In genomic region chr3:129482721-129483120, GRCh38 we compare ENCODE assay signal across 13 cellular contexts. TPM values are rescaled to one million over a fixed set of nuclear protein-coding genes. Genes with fewer than 3 reads are reported as not detected.
DNase-seq lines count a peak whose midpoint lies in the region; ATAC-seq, FAIRE-seq and TF ChIP-seq lines count a peak whose summit lies in the region.
"Had no signal": no experiment of that assay in that cellular context is flagged by ENCODE, and none has a peak within 500 bp of the region (broad histone marks: within the 10 kb centered on the region; RNA-seq: fewer than 3 reads in every experiment).

No MANE protein-coding gene starts in this region.

- peak overlapping the region; percentile 54 for H3K27ac ChIP-seq in CD4-positive, alpha-beta memory T cell (ENCODE audit: low read depth, low read length)
- no peak overlapping the region for H3K27ac ChIP-seq in HCT116 (ENCODE audit: low read depth, low read length)
- no peak overlapping the region for H3K27ac ChIP-seq in GM12878 (ENCODE audit: control insufficient read depth, insufficient read depth)
- no peak overlapping the region for H3K27ac ChIP-seq in naive thymus-derived CD4-positive, alpha-beta T cell (ENCODE audit: low read depth, low read length)
- H3K27ac ChIP-seq in colonic mucosa: no peak overlapping the region

- H3K9ac ChIP-seq in HCT116 (ENCODE audit: low read length): no peak overlapping the region
- no peak overlapping the region for H3K9ac ChIP-seq in GM12878 (ENCODE audit: control insufficient read depth, insufficient read depth, low read length)
- no peak overlapping the region for H3K9ac ChIP-seq in colonic mucosa (ENCODE audit: low read depth in 2 of 2, low read length in 2 of 2)

- no peak; the same call in 1 of the 2 replicates for TF ChIP-seq RAD21 in HCT116 (IDR thresholded peaks at IDR 0.05; ENCODE audit: low read depth)
- no peak for TF ChIP-seq RAD21 in GM12878 (IDR thresholded peaks at IDR 0.05; ENCODE audit: insufficient read depth, low read depth, low read length)

- H3K9me3 ChIP-seq in CD4-positive, alpha-beta memory T cell (ENCODE audit: control insufficient read depth in 1 of 2, low read length in 2 of 2): no peaks in the 10 kb centered on the region
- H3K9me3 ChIP-seq in HCT116 (ENCODE audit: control insufficient read depth in 1 of 2, insufficient read depth in 1 of 2, low read depth in 1 of 2, low read length in 2 of 2): no peaks in the 10 kb centered on the region
- H3K9me3 ChIP-seq in GM12878 (replicated peaks; ENCODE audit: control insufficient read depth, insufficient read depth, low read length): no peaks in the 10 kb centered on the region
- H3K9me3 ChIP-seq in naive thymus-derived CD4-positive, alpha-beta T cell (ENCODE audit: control insufficient read depth in 2 of 3, low read length in 3 of 3): no peaks in the 10 kb centered on the region
- no peaks in the 10 kb centered on the region for H3K9me3 ChIP-seq in colonic mucosa

- in situ Hi-C loops in GM12878 (cut with MboI): no loop called here

- no peak for DNase-seq in CD4-positive, alpha-beta memory T cell
- DNase-seq in HCT116 (ENCODE audit: low read depth, low spot score): no peak
- DNase-seq in GM12878 (ENCODE audit: low read depth, low spot score): no peak
- no peak for DNase-seq in naive thymus-derived CD4-positive, alpha-beta T cell
- no peak for DNase-seq in C1 segment of cervical spinal cord (lab: John Stamatoyannopoulos, UW)
- DNase-seq in colonic mucosa: no peak
- DNase-seq in posterior vena cava (ENCODE audit: low spot score): no peak
- DNase-seq: activated CD4-positive, alpha-beta T cell treated with anti-CD3 and anti-CD28 coated beads, Interleukin-2, amount 50 U/mL, for 4 hours; small intestine had no signal

- peak overlapping the region in 6 of 7 donors; percentile 77 to 98 (median 87) for H3K27ac Mint-ChIP-seq in CD4-positive, alpha-beta memory T cell
- H3K27ac Mint-ChIP-seq in naive thymus-derived CD4-positive, alpha-beta T cell: peak overlapping the region; percentile 42 to 99 (median 90)
- H3K27ac Mint-ChIP-seq: stimulated activated naive CD8-positive, alpha-beta T cell treated with anti-CD3 and anti-CD28 coated beads, Interleukin-15, Interleukin-2, amounts not matched to agents 100 ng/mL and 50 ng/mL, for 24 hours had no signal

- H3K9me2 ChIP-seq in HCT116 (ENCODE audit: insufficient read depth): no peaks in the 10 kb centered on the region

- no peak overlapping the region for H2AFZ ChIP-seq in HCT116 (ENCODE audit: low read depth, low read length, poor library complexity, severe bottlenecking)
- H2AFZ ChIP-seq in GM12878 (ENCODE audit: control insufficient read depth, low read depth, low read length): no peak overlapping the region

- no peak for TF ChIP-seq EP300 in GM12878 (IDR thresholded peaks at IDR 0.05; ENCODE audit: borderline replicate concordance in 1 of 2, control insufficient read depth in 1 of 2, low read depth in 2 of 2, low read length in 2 of 2)

- H3K9me3 Mint-ChIP-seq in CD4-positive, alpha-beta memory T cell: peaks cover 0 to 3% (median 0%) of the 10 kb centered on the region in 8 donors
- no peaks in the 10 kb centered on the region for H3K9me3 Mint-ChIP-seq in naive thymus-derived CD4-positive, alpha-beta T cell
- H3K9me3 Mint-ChIP-seq: stimulated activated naive CD8-positive, alpha-beta T cell treated with anti-CD3 and anti-CD28 coated beads, Interleukin-15, Interleukin-2, amounts not matched to agents 100 ng/mL and 50 ng/mL, for 24 hours had no signal

- H3K4me2 ChIP-seq in HCT116 (ENCODE audit: low read length) (no peak overlapping the region), GM12878 (ENCODE audit: control insufficient read depth, insufficient read depth) (no peak overlapping the region)

- H3K36me3 ChIP-seq in CD4-positive, alpha-beta memory T cell (ENCODE audit: insufficient read depth, low read length): peaks cover 4% of the 10 kb centered on the region
- H3K36me3 ChIP-seq in HCT116 (ENCODE audit: control insufficient read depth in 1 of 2, insufficient read depth in 2 of 2, low read length in 2 of 2) (peaks cover 0 to 2% of the 10 kb centered on the region in 2 experiments; a peak in 1 of 4 replicates), GM12878 (ENCODE audit: control insufficient read depth in 2 of 2, insufficient read depth in 2 of 2, low read length in 1 of 2) (peaks cover 0 to 3% of the 10 kb centered on the region in 2 experiments; a peak in 2 of 4 replicates), colonic mucosa (no peaks in the 10 kb centered on the region)
- peaks cover 0 to 8% (median 3%) of the 10 kb centered on the region in 3 experiments for H3K36me3 ChIP-seq in naive thymus-derived CD4-positive, alpha-beta T cell (ENCODE audit: control insufficient read depth in 2 of 3, insufficient read depth in 3 of 3, low read length in 3 of 3)

- WGBS in GM12878 (ENCODE audit: insufficient coverage, insufficient replicate concordance, low lambda C conversion rate, missing lambda C conversion rate): 100% methylated on average over 1 of the region's 1 CpG

- H3K36me3 Mint-ChIP-seq in CD4-positive, alpha-beta memory T cell: peaks cover 23 to 31% of the 10 kb centered on the region in 2 donors
- peaks cover 6 to 25% (median 13%) of the 10 kb centered on the region in 5 donors for H3K36me3 Mint-ChIP-seq in naive thymus-derived CD4-positive, alpha-beta T cell

- no peaks in the 10 kb centered on the region for H3K27me3 ChIP-seq in CD4-positive, alpha-beta memory T cell (ENCODE audit: insufficient read depth, low read length)
- H3K27me3 ChIP-seq in HCT116 (ENCODE audit: insufficient read depth, low read length) (no peaks in the 10 kb centered on the region), GM12878 (replicated peaks in 1 of 2; ENCODE audit: control insufficient read depth in 2 of 2, insufficient read depth in 2 of 2, low read length in 1 of 2) (no peaks in the 10 kb centered on the region), colonic mucosa (no peaks in the 10 kb centered on the region)
- H3K27me3 ChIP-seq in naive thymus-derived CD4-positive, alpha-beta T cell (ENCODE audit: control insufficient read depth in 2 of 2, insufficient read depth in 2 of 2, low read length in 2 of 2): no peaks in the 10 kb centered on the region

- BruUV-seq in HCT116 (replicated peaks; lab: Mats Ljungman, UMichigan): no TSS peak
- BruUV-seq in GM12878 (replicated peaks; lab: Mats Ljungman, UMichigan): no TSS peak

- ATAC-seq in HCT116: peak; percentile 88
- ATAC-seq in GM12878: peak; percentile 41; the same call in 1 of the 3 replicates
- ATAC-seq in naive thymus-derived CD4-positive, alpha-beta T cell: no peak
- ATAC-seq in GM19324 (IDR thresholded peaks at IDR 0.05; ENCODE audit: low FRiP score, unreplicated experiment): no peak

- H3K4me3 Mint-ChIP-seq in CD4-positive, alpha-beta memory T cell: no peak overlapping the region
- no peak overlapping the region for H3K4me3 Mint-ChIP-seq in naive thymus-derived CD4-positive, alpha-beta T cell
- H3K4me3 Mint-ChIP-seq: stimulated activated naive CD8-positive, alpha-beta T cell treated with anti-CD3 and anti-CD28 coated beads, Interleukin-15, Interleukin-2, amounts not matched to agents 100 ng/mL and 50 ng/mL, for 24 hours had no signal

- POLR2A ChIA-PET in CD4-positive, alpha-beta memory T cell (lab: Charles Lee; ENCODE audit: partially characterized antibody): interaction anchor here (0.8 to 1.4 kb wide), 3 partner anchors 42 to 123 kb away, joined by 3 to 4 read pairs (median 4); partner anchors contain the start of gene PLXND1
- POLR2A ChIA-PET in HCT116 (lab: Charles Lee) (no interaction called here), GM12878 (lab: Charles Lee) (no interaction called here)
- POLR2A ChIA-PET in naive thymus-derived CD4-positive, alpha-beta T cell (lab: Charles Lee): no interaction called here

- FAIRE-seq in GM12878 (lab: Jason Lieb, UNC): no peak
- FAIRE-seq: frontal cortex, small intestine had no signal

- H3K4me3 ChIP-seq in CD4-positive, alpha-beta memory T cell (ENCODE audit: low read length in 2 of 2): no peak overlapping the region
- H3K4me3 ChIP-seq in HCT116 (replicated peaks in 1 of 2; ENCODE audit: low read depth in 1 of 2, low read length in 2 of 2) (no peak overlapping the region), GM12878 (no peak overlapping the region), colonic mucosa (no peak overlapping the region)
- H3K4me3 ChIP-seq in naive thymus-derived CD4-positive, alpha-beta T cell (ENCODE audit: low read length): no peak overlapping the region

- no peaks in the 10 kb centered on the region for H3K27me3 Mint-ChIP-seq in CD4-positive, alpha-beta memory T cell
- H3K27me3 Mint-ChIP-seq in naive thymus-derived CD4-positive, alpha-beta T cell: no peaks in the 10 kb centered on the region
- H3K27me3 Mint-ChIP-seq: stimulated activated naive CD8-positive, alpha-beta T cell treated with anti-CD3 and anti-CD28 coated beads, Interleukin-15, Interleukin-2, amounts not matched to agents 100 ng/mL and 50 ng/mL, for 24 hours had no signal

- SMC1A ChIA-PET in GM12878 (lab: Charles Lee; ENCODE audit: uncharacterized antibody, unreplicated experiment): no interaction called here

- H4K20me1 ChIP-seq in HCT116 (ENCODE audit: insufficient read depth) (no peaks in the 10 kb centered on the region), GM12878 (ENCODE audit: control insufficient read depth, insufficient read depth) (no peaks in the 10 kb centered on the region)

- H3K79me2 ChIP-seq in HCT116 (ENCODE audit: insufficient read depth, low read length) (no peaks in the 10 kb centered on the region), GM12878 (ENCODE audit: control insufficient read depth, insufficient read depth, low read length) (no peaks in the 10 kb centered on the region)

- H3K4me1 Mint-ChIP-seq in CD4-positive, alpha-beta memory T cell: peaks cover 10 to 25% (median 14%) of the 10 kb centered on the region in 4 donors
- H3K4me1 Mint-ChIP-seq in naive thymus-derived CD4-positive, alpha-beta T cell: peaks cover 9 to 28% (median 10%) of the 10 kb centered on the region in 7 donors

- TF ChIP-seq POLR2A in HCT116 (IDR thresholded peaks at IDR 0.05; ENCODE audit: borderline replicate concordance, extremely low read depth, insufficient read depth, insufficient read length) (no peak), GM12878 (IDR thresholded peaks at IDR 0.05; ENCODE audit: low read depth, low read length) (no peak)

- RAD21 ChIA-PET in HCT116 (lab: Charles Lee; ENCODE audit: low non-redundant PET in 1 of 2, low total read pairs in 2 of 2, uncharacterized antibody in 2 of 2, unreplicated experiment in 2 of 2): interaction anchor here in 1 of 2 experiments (0.8 kb wide), 1 partner anchor 99 kb away, joined by 3 read pairs; no protein-coding TSS in a partner anchor
- RAD21 ChIA-PET in GM12878 (lab: Charles Lee; ENCODE audit: unreplicated experiment): no interaction called here

- H3K4me1 ChIP-seq in CD4-positive, alpha-beta memory T cell (ENCODE audit: insufficient read depth, low read length): peaks cover 14% of the 10 kb centered on the region
- H3K4me1 ChIP-seq in HCT116 (ENCODE audit: control insufficient read depth in 1 of 2, insufficient read depth in 2 of 2, low read length in 2 of 2) (no peaks in the 10 kb centered on the region), GM12878 (ENCODE audit: control insufficient read depth, insufficient read depth, low read length) (peaks cover 15% of the 10 kb centered on the region), colonic mucosa (no peaks in the 10 kb centered on the region)
- H3K4me1 ChIP-seq in naive thymus-derived CD4-positive, alpha-beta T cell (ENCODE audit: control insufficient read depth in 2 of 2, insufficient read depth in 2 of 2, low read length in 2 of 2): peaks cover 0 to 12% of the 10 kb centered on the region in 2 donors

- intact Hi-C loops in CD4-positive, alpha-beta memory T cell (cut with micrococcal nuclease): loop anchor here (1.0 kb wide), 1 partner anchor 42 kb away; the partner anchor contains the start of gene IFT122
- intact Hi-C loops in HCT116 (cut with micrococcal nuclease): no loop called here
- intact Hi-C loops in GM12878 (cut with micrococcal nuclease; ENCODE audit: unreplicated experiment): no loop called here
- intact Hi-C loops in naive thymus-derived CD4-positive, alpha-beta T cell (cut with micrococcal nuclease): loop anchor here in 1 of 2 donors (1.0 kb wide), 1 partner anchor 42 kb away; the partner anchor contains the start of gene IFT122
- intact Hi-C loops in colonic mucosa (cut with DNase I): no loop called here
- intact Hi-C loops in posterior vena cava (cut with DNase I): loop anchor here in 1 of 2 donors (10.0 kb wide), 2 partner anchors 342 to 452 kb away; no protein-coding TSS in a partner anchor

- TF ChIP-seq CTCF in HCT116 (IDR thresholded peaks at IDR 0.05 in 2 of 3, conservative IDR thresholded peaks at IDR 0.05 in 1 of 3; ENCODE audit: borderline replicate concordance in 1 of 3, insufficient read depth in 1 of 3, low read depth in 2 of 3, low read length in 2 of 3) (peak in 2 of 3 experiments; percentile 46 to 54; a peak in 4 of 6 replicates), GM12878 (IDR thresholded peaks at IDR 0.05 in 2 of 3, conservative IDR thresholded peaks at IDR 0.05 in 1 of 3; ENCODE audit: control insufficient read depth in 2 of 3, extremely low read depth in 1 of 3, insufficient read depth in 1 of 3, low read depth in 3 of 3, low read length in 3 of 3) (peak in 2 of 3 experiments; percentile 19 to 22; a peak in 2 of 6 replicates), colonic mucosa (IDR thresholded peaks at IDR 0.05) (no peak)

- CTCF ChIA-PET in CD4-positive, alpha-beta memory T cell (lab: Charles Lee; ENCODE audit: partially characterized antibody): interaction anchor here (0.8 kb wide), 1 partner anchor 11 kb away, joined by 3 read pairs; no protein-coding TSS in a partner anchor
- CTCF ChIA-PET in HCT116 (lab: Charles Lee): no interaction called here
- CTCF ChIA-PET in GM12878 (lab: Yijun Ruan, JAX): interaction anchor here (0.8 to 1.0 kb wide), 3 partner anchors 11 to 343 kb away, joined by 3 to 4 read pairs (median 3); no protein-coding TSS in a partner anchor
- CTCF ChIA-PET in naive thymus-derived CD4-positive, alpha-beta T cell (lab: Charles Lee): no interaction called here

RNA-seq across cellular contexts. Expression of gene IFT122, which starts 42.7 kb away (rescaled TPM):
- total RNA-seq in CD4-positive, alpha-beta memory T cell: 10 to 100 TPM; 20.0 to 21.8 TPM
- 1 to 10 TPM; 5.3 to 5.8 TPM for polyA plus RNA-seq in CD4-positive, alpha-beta memory T cell
- 21.4 TPM for total RNA-seq in HCT116 (2021; ENCODE audit: unreplicated experiment)
- polyA plus RNA-seq in HCT116 (2012): 16.6 and 18.2 TPM in 2 replicates
- 29.5 and 44.4 TPM in 2 replicates for total RNA-seq in GM12878 (2013; cell fraction: nucleolus; rRNA removed)
- total RNA-seq in GM12878 (2014; rRNA removed): 8.3 and 10.4 TPM in 2 replicates
- 6.4 and 6.6 TPM in 2 replicates for total RNA-seq in GM12878 (2014; rRNA removed; fragmentation: Illumina TruSeq; extraction: Trizol)
- total RNA-seq in GM12878 (2021): 12.2 and 12.9 TPM in 2 replicates
- 13.7 TPM for polyA plus RNA-seq in GM12878 (2011; ENCODE audit: low read depth)
- 6.4 and 8.6 TPM in 2 replicates for polyA plus RNA-seq in GM12878 (2011; rRNA removed)
- 8.4 and 8.5 TPM in 2 replicates for polyA plus RNA-seq in GM12878 (2011; cell fraction: cytosol; rRNA removed)
- polyA plus RNA-seq in GM12878 (2011; cell fraction: nucleus; rRNA removed): 39.3 and 42.4 TPM in 2 replicates
- 9.4 and 10.7 TPM in 2 replicates for polyA plus RNA-seq in GM12878 (2012)
- polyA plus RNA-seq in GM12878 (2014; fragmentation: Illumina TruSeq; extraction: Trizol): 6.7 and 12.1 TPM in 2 replicates
- 1 to 10 TPM; 1.8 to 2.0 TPM for polyA plus RNA-seq in GM12878 (2014; fragmentation: Nextera tagmentation; extraction: Ambion mirVana)
- polyA plus RNA-seq in GM12878 (2014; rRNA removed): 8.1 TPM in 2 replicates
- 10 to 100 TPM; 13.8 to 19.2 TPM for polyA plus RNA-seq in GM12878 (2016; fragmentation: Nextera tagmentation; extraction: Ambion mirVana)
- polyA minus RNA-seq in GM12878 (2011; rRNA and poly(A)+ RNA removed): 15.3 and 22.0 TPM in 2 replicates
- 4.8 and 5.1 TPM in 2 replicates for polyA minus RNA-seq in GM12878 (2011; cell fraction: cytosol; rRNA and poly(A)+ RNA removed)
- 19.5 and 28.5 TPM in 2 replicates for polyA minus RNA-seq in GM12878 (2011; cell fraction: nucleus; rRNA and poly(A)+ RNA removed)
- 10 to 100 TPM; 16.6 to 25.2 (median 18.8) TPM for total RNA-seq in naive thymus-derived CD4-positive, alpha-beta T cell
- polyA plus RNA-seq in naive thymus-derived CD4-positive, alpha-beta T cell: 1 to 10 TPM; 3.3 to 9.8 TPM
- 10 to 100 TPM; 15.6 to 31.5 TPM for total RNA-seq in colonic mucosa
- 10 to 100 TPM; 22.0 to 22.5 TPM for total RNA-seq in posterior vena cava

RNA-seq across cellular contexts. Expression of gene MBD4, which starts 43.0 kb away (rescaled TPM):
- total RNA-seq in CD4-positive, alpha-beta memory T cell: 10 to 100 TPM; 52.4 to 58.0 TPM
- 10 to 100 TPM; 36.6 to 52.9 TPM for polyA plus RNA-seq in CD4-positive, alpha-beta memory T cell
- 15.7 TPM for total RNA-seq in HCT116 (2021; ENCODE audit: unreplicated experiment)
- 7.9 and 10.2 TPM in 2 replicates for polyA plus RNA-seq in HCT116 (2012)
- total RNA-seq in GM12878 (2013; cell fraction: nucleolus; rRNA removed): 61.6 and 66.5 TPM in 2 replicates
- total RNA-seq in GM12878 (2014; rRNA removed): 46.1 and 57.9 TPM in 2 replicates
- 56.6 and 57.2 TPM in 2 replicates for total RNA-seq in GM12878 (2014; rRNA removed; fragmentation: Illumina TruSeq; extraction: Trizol)
- total RNA-seq in GM12878 (2021): 42.2 and 44.1 TPM in 2 replicates
- 21.6 TPM for polyA plus RNA-seq in GM12878 (2011; ENCODE audit: low read depth)
- polyA plus RNA-seq in GM12878 (2011; rRNA removed): 43.9 and 65.4 TPM in 2 replicates
- 13.3 and 15.3 TPM in 2 replicates for polyA plus RNA-seq in GM12878 (2011; cell fraction: cytosol; rRNA removed)
- 58.2 and 77.4 TPM in 2 replicates for polyA plus RNA-seq in GM12878 (2011; cell fraction: nucleus; rRNA removed)
- polyA plus RNA-seq in GM12878 (2012): 31.3 and 41.5 TPM in 2 replicates
- 59.0 and 71.3 TPM in 2 replicates for polyA plus RNA-seq in GM12878 (2014; fragmentation: Illumina TruSeq; extraction: Trizol)
- polyA plus RNA-seq in GM12878 (2014; fragmentation: Nextera tagmentation; extraction: Ambion mirVana): 10 to 100 TPM; 17.7 to 23.6 TPM
- 48.2 and 51.8 TPM in 2 replicates for polyA plus RNA-seq in GM12878 (2014; rRNA removed)
- 10 to 100 TPM; 52.8 to 54.7 TPM for polyA plus RNA-seq in GM12878 (2016; fragmentation: Nextera tagmentation; extraction: Ambion mirVana)
- 19.3 and 21.9 TPM in 2 replicates for polyA minus RNA-seq in GM12878 (2011; rRNA and poly(A)+ RNA removed)
- 8.2 and 11.1 TPM in 2 replicates for polyA minus RNA-seq in GM12878 (2011; cell fraction: cytosol; rRNA and poly(A)+ RNA removed)
- polyA minus RNA-seq in GM12878 (2011; cell fraction: nucleus; rRNA and poly(A)+ RNA removed): 36.0 and 51.6 TPM in 2 replicates
- 10 to 100 TPM; 37.9 to 56.6 (median 53.1) TPM for total RNA-seq in naive thymus-derived CD4-positive, alpha-beta T cell
- polyA plus RNA-seq in naive thymus-derived CD4-positive, alpha-beta T cell: 10 to 100 TPM; 45.2 to 46.9 TPM
- 10 to 100 TPM; 25.0 to 28.9 TPM for total RNA-seq in colonic mucosa
- 10 to 100 TPM; 23.1 to 24.9 TPM for total RNA-seq in posterior vena cava

RNA-seq across cellular contexts. Expression of gene RHO, which starts 45.7 kb away (rescaled TPM):
- total RNA-seq in CD4-positive, alpha-beta memory T cell: not detected
- not detected for polyA plus RNA-seq in CD4-positive, alpha-beta memory T cell
- total RNA-seq in HCT116 (2021; ENCODE audit: unreplicated experiment) (not detected), GM12878 (2014; rRNA removed) (not detected in 2 replicates), GM12878 (2014; rRNA removed; fragmentation: Illumina TruSeq; extraction: Trizol) (not detected in 2 replicates), GM12878 (2021) (not detected in 2 replicates), colonic mucosa (not detected), posterior vena cava (not detected)
- not detected in 2 replicates for polyA plus RNA-seq in HCT116 (2012)
- total RNA-seq in GM12878 (2013; cell fraction: nucleolus; rRNA removed): not detected in 2 replicates
- not detected for polyA plus RNA-seq in GM12878 (2011; ENCODE audit: low read depth)
- polyA plus RNA-seq in GM12878 (2011; rRNA removed) (not detected in 2 replicates), GM12878 (2014; fragmentation: Illumina TruSeq; extraction: Trizol) (not detected in 2 replicates), GM12878 (2014; fragmentation: Nextera tagmentation; extraction: Ambion mirVana) (not detected), GM12878 (2014; rRNA removed) (not detected in 2 replicates), GM12878 (2016; fragmentation: Nextera tagmentation; extraction: Ambion mirVana) (not detected)
- polyA plus RNA-seq in GM12878 (2011; cell fraction: cytosol; rRNA removed): not detected in 2 replicates
- polyA plus RNA-seq in GM12878 (2011; cell fraction: nucleus; rRNA removed): not detected in 2 replicates
- not detected in 2 replicates for polyA plus RNA-seq in GM12878 (2012)
- not detected in 2 replicates for polyA minus RNA-seq in GM12878 (2011; rRNA and poly(A)+ RNA removed)
- not detected in 2 replicates for polyA minus RNA-seq in GM12878 (2011; cell fraction: cytosol; rRNA and poly(A)+ RNA removed)
- not detected in 2 replicates for polyA minus RNA-seq in GM12878 (2011; cell fraction: nucleus; rRNA and poly(A)+ RNA removed)
- total RNA-seq in naive thymus-derived CD4-positive, alpha-beta T cell: not detected
- not detected for polyA plus RNA-seq in naive thymus-derived CD4-positive, alpha-beta T cell
- total RNA-seq: frontal cortex had no signal
- polyA plus RNA-seq: small intestine had no signal

RNA-seq across cellular contexts. Expression of gene EFCAB12, which starts 54.3 kb away (rescaled TPM):
- 1 to 10 TPM; 1.5 to 1.6 TPM for total RNA-seq in CD4-positive, alpha-beta memory T cell
- under 1 TPM in 1 of 2 donors, not detected in 1; 0.09 TPM for polyA plus RNA-seq in CD4-positive, alpha-beta memory T cell
- total RNA-seq in HCT116 (2021; ENCODE audit: unreplicated experiment) (0.42 TPM), GM12878 (2014; rRNA removed) (0.34 and 0.38 TPM in 2 replicates), GM12878 (2014; rRNA removed; fragmentation: Illumina TruSeq; extraction: Trizol) (0.27 and 0.37 TPM in 2 replicates), GM12878 (2021) (0.61 and 0.67 TPM in 2 replicates), colonic mucosa (under 1 TPM; 0.16 to 0.47 TPM), posterior vena cava (under 1 TPM; 0.05 to 0.14 TPM)
- 0.30 and 0.41 TPM in 2 replicates for polyA plus RNA-seq in HCT116 (2012)
- 4.6 and 4.8 TPM in 2 replicates for total RNA-seq in GM12878 (2013; cell fraction: nucleolus; rRNA removed)
- 0.38 TPM for polyA plus RNA-seq in GM12878 (2011; ENCODE audit: low read depth)
- polyA plus RNA-seq in GM12878 (2011; rRNA removed) (0.36 and 0.38 TPM in 2 replicates), GM12878 (2014; fragmentation: Illumina TruSeq; extraction: Trizol) (0.30 and 0.66 TPM in 2 replicates), GM12878 (2014; fragmentation: Nextera tagmentation; extraction: Ambion mirVana) (under 1 TPM; 0.02 to 0.03 TPM), GM12878 (2014; rRNA removed) (0.81 and 0.85 TPM in 2 replicates), GM12878 (2016; fragmentation: Nextera tagmentation; extraction: Ambion mirVana) (under 1 TPM; 0.21 to 0.32 TPM)
- 0.37 and 0.47 TPM in 2 replicates for polyA plus RNA-seq in GM12878 (2011; cell fraction: cytosol; rRNA removed)
- polyA plus RNA-seq in GM12878 (2011; cell fraction: nucleus; rRNA removed): 2.6 and 3.3 TPM in 2 replicates
- 0.84 and 0.97 TPM in 2 replicates for polyA plus RNA-seq in GM12878 (2012)
- 0.95 and 1.2 TPM in 2 replicates for polyA minus RNA-seq in GM12878 (2011; rRNA and poly(A)+ RNA removed)
- polyA minus RNA-seq in GM12878 (2011; cell fraction: cytosol; rRNA and poly(A)+ RNA removed): not detected in 2 replicates
- polyA minus RNA-seq in GM12878 (2011; cell fraction: nucleus; rRNA and poly(A)+ RNA removed): 1.1 and 1.4 TPM in 2 replicates
- 1 to 10 TPM; 1.5 to 2.7 (median 2.3) TPM for total RNA-seq in naive thymus-derived CD4-positive, alpha-beta T cell
- polyA plus RNA-seq in naive thymus-derived CD4-positive, alpha-beta T cell: under 1 TPM in 1 of 2 donors, not detected in 1; 0.31 TPM
- total RNA-seq: M059J had no signal

Comparison
In these comparisons a context has a peak if more than half of its experiments do, and no peak if none do; other contexts are left out.
1. ATAC-seq: peak in HCT116 (single experiment) and GM12878 (single experiment); none in naive thymus-derived CD4-positive, alpha-beta T cell (single experiment) and GM19324 (single experiment).
2. CTCF ChIA-PET loops: an anchor here in CD4-positive, alpha-beta memory T cell (0.8 kb wide) and GM12878 (0.8 to 1.0 kb wide); none called in HCT116 and naive thymus-derived CD4-positive, alpha-beta T cell.